Comparison of ENCODE assay signal across 8 cellular contexts in genomic region chr22:28674121-28674563, GRCh38. TPM values are rescaled to one million over a fixed set of nuclear protein-coding genes. Genes with fewer than 3 reads are reported as not detected.
DNase-seq lines count a peak whose midpoint lies in the region; ATAC-seq and TF ChIP-seq lines count a peak whose summit lies in the region.

No MANE protein-coding gene starts in this region.

- peaks cover 3% of the 10 kb centered on the region for H3K36me3 Mint-ChIP-seq in activated B cell treated with CpG ODN at 0.5 μM for 24 hours (ENCODE audit: low read depth)
- peaks cover 15% of the 10 kb centered on the region for H3K36me3 Mint-ChIP-seq in mesothelial cell of epicardium

- POLR2A ChIA-PET in activated B cell treated with CpG ODN at 0.5 μM for 24 hours (lab: Charles Lee): no interaction called here

- H3K27me3 Mint-ChIP-seq in activated B cell treated with CpG ODN at 0.5 μM for 24 hours: peaks cover 28% of the 10 kb centered on the region
- no peaks in the 10 kb centered on the region for H3K27me3 Mint-ChIP-seq in mesothelial cell of epicardium (ENCODE audit: low read depth)

- H3K9me3 Mint-ChIP-seq in activated B cell treated with CpG ODN at 0.5 μM for 24 hours (peaks cover 8% of the 10 kb centered on the region), mesothelial cell of epicardium (peaks cover 13% of the 10 kb centered on the region)

- DNase-seq in GM10266 (ENCODE audit: extremely low spot score) (peak; percentile 67), HT1080 (ENCODE audit: low read depth) (peak; percentile 76), activated B cell treated with CpG ODN at 0.5 μM for 24 hours (no peak), mesothelial cell of epicardium (ENCODE audit: low spot score in 2 of 2, unreplicated experiment in 2 of 2) (no peak), NCI-H1092 treated with DMSO at 0.1 percent for 48 hours (lab: John Stamatoyannopoulos, UW) (no peak), amygdala (lab: John Stamatoyannopoulos, UW) (no peak), NCI-H526 treated with DMSO at 0.1 percent for 48 hours (lab: John Stamatoyannopoulos, UW) (no peak), ecto neural progenitor cell (ENCODE audit: low spot score) (no peak)

- peaks cover 30% of the 10 kb centered on the region for H3K4me1 Mint-ChIP-seq in activated B cell treated with CpG ODN at 0.5 μM for 24 hours
- peaks cover 13% of the 10 kb centered on the region for H3K4me1 Mint-ChIP-seq in mesothelial cell of epicardium

- H3K27ac Mint-ChIP-seq in activated B cell treated with CpG ODN at 0.5 μM for 24 hours: peak overlapping the region; percentile 91
- H3K27ac Mint-ChIP-seq in mesothelial cell of epicardium: peak overlapping the region; percentile 58

- CTCF ChIA-PET in activated B cell treated with CpG ODN at 0.5 μM for 24 hours (lab: Charles Lee): no interaction called here

- peak overlapping the region; percentile 68 for H3K4me3 Mint-ChIP-seq in activated B cell treated with CpG ODN at 0.5 μM for 24 hours
- H3K4me3 Mint-ChIP-seq in mesothelial cell of epicardium: no peak overlapping the region

- intact Hi-C loops in activated B cell treated with CpG ODN at 0.5 μM for 24 hours (cut with micrococcal nuclease): loop anchor here (1.0 kb wide), 1 partner anchor 68 kb away; the partner anchor contains the start of gene HSCB

- peak; percentile 71 for ATAC-seq in activated B cell treated with CpG ODN at 0.5 μM for 24 hours (ENCODE audit: low read depth)

- no peak for TF ChIP-seq CTCF in GM10266 (IDR thresholded peaks at IDR 0.05; ENCODE audit: control insufficient read depth, insufficient read depth, low read depth, missing control alignments)
- no peak for TF ChIP-seq CTCF in activated B cell treated with CpG ODN at 0.5 μM for 24 hours (IDR thresholded peaks at IDR 0.05)
- TF ChIP-seq CTCF in mesothelial cell of epicardium (IDR thresholded peaks at IDR 0.05; ENCODE audit: unreplicated experiment): no peak

RNA-seq across cellular contexts. Expression of gene TTC28, which starts 5.5 kb away (rescaled TPM):
- 0.13 and 0.24 TPM in 2 replicates for total RNA-seq in HT1080 (2014; rRNA removed; shearing (Covaris generic))
- polyA plus RNA-seq in HT1080 (2015; cell fraction: cytosol; rRNA removed): 0.43 and 1.0 TPM in 2 replicates
- polyA plus RNA-seq in HT1080 (2015; cell fraction: nucleus; rRNA removed): 1.6 and 2.0 TPM in 2 replicates
- total RNA-seq in activated B cell treated with CpG ODN at 0.5 μM for 24 hours (6.2 and 7.9 TPM in 2 replicates), mesothelial cell of epicardium (91.7 to 95.9 TPM (median 92.7 TPM) in 3 replicates)

Comparison
In these comparisons a context has a peak if more than half of its experiments do, and no peak if none do; other contexts are left out.
1. DNase-seq: peak in GM10266 (single experiment) and HT1080 (single experiment); none in activated B cell treated with CpG ODN at 0.5 μM for 24 hours (single experiment), mesothelial cell of epicardium (0 of 2), NCI-H1092 treated with DMSO at 0.1 percent for 48 hours (single experiment), amygdala (0 of 56), NCI-H526 treated with DMSO at 0.1 percent for 48 hours (single experiment) and ecto neural progenitor cell (single experiment).
2. RNA of gene TTC28, which starts 5.5 kb away (total RNA-seq): 91.7 to 95.9 TPM in mesothelial cell of epicardium; 6.2 to 7.9 TPM in activated B cell treated with CpG ODN at 0.5 μM for 24 hours and 0.13 to 0.24 TPM in HT1080; every median in the first group is over 10 times any median in the second.